ENCODE assay signal across 10 cellular contexts in genomic region chr15:65423150-65423976, GRCh38. TPM values are rescaled to one million over a fixed set of nuclear protein-coding genes. Genes with fewer than 3 reads are reported as not detected.
DNase-seq lines count a peak whose midpoint lies in the region; ATAC-seq and TF ChIP-seq lines count a peak whose summit lies in the region.
"Had no signal": no experiment of that assay in that cellular context is flagged by ENCODE, and none has a peak within 500 bp of the region (broad histone marks: within the 10 kb centered on the region; RNA-seq: fewer than 3 reads in every experiment).

No MANE protein-coding gene starts in this region.

- peak overlapping the region; percentile 70 for H3K4me3 Mint-ChIP-seq in dendritic cell treated with granulocyte-macrophage colony-stimulating factor and Interleukin-4, amounts not matched to agents 40 ng/mL and 50 ng/mL, for 4 days
- H3K4me3 Mint-ChIP-seq in neural crest cell = peak overlapping the region; percentile 95

- TF ChIP-seq CTCF in neural crest cell (conservative IDR thresholded peaks at IDR 0.05) = no peak

- H3K4me1 ChIP-seq in BLaER1 (peaks cover 24% of the 10 kb centered on the region), HUES64 (ENCODE audit: insufficient read depth, low read length) (peaks cover 37% of the 10 kb centered on the region)

- H3K4me3 ChIP-seq in BLaER1 (0 out of 2 replicates have a peak overlapping the region, but pooled peaks have one; percentile 58), HUES64 (ENCODE audit: low read length) (peak overlapping the region; percentile 64)

- no peak overlapping the region for H3K27ac ChIP-seq in BLaER1
- H3K27ac ChIP-seq in HUES64 (ENCODE audit: low read depth, low read length) = peak overlapping the region; percentile 7; the same call in 1 of the 2 replicates

- WGBS in HUES64 = 13% methylated on average over 28 of the region's 28 CpGs

- ATAC-seq in HG03469 (IDR thresholded peaks at IDR 0.05; ENCODE audit: unreplicated experiment) = no peak

- H3K36me3 Mint-ChIP-seq in dendritic cell treated with granulocyte-macrophage colony-stimulating factor and Interleukin-4, amounts not matched to agents 40 ng/mL and 50 ng/mL, for 4 days (ENCODE audit: low read depth) = no peaks in the 10 kb centered on the region
- no peaks in the 10 kb centered on the region for H3K36me3 Mint-ChIP-seq in neural crest cell (ENCODE audit: low read depth)

- H3K4me1 Mint-ChIP-seq in dendritic cell treated with granulocyte-macrophage colony-stimulating factor and Interleukin-4, amounts not matched to agents 40 ng/mL and 50 ng/mL, for 4 days (ENCODE audit: low read depth) = peaks cover 15% of the 10 kb centered on the region
- H3K4me1 Mint-ChIP-seq in neural crest cell = peaks cover 54% of the 10 kb centered on the region

- no peaks in the 10 kb centered on the region for H3K9me3 Mint-ChIP-seq in dendritic cell treated with granulocyte-macrophage colony-stimulating factor and Interleukin-4, amounts not matched to agents 40 ng/mL and 50 ng/mL, for 4 days
- no peaks in the 10 kb centered on the region for H3K9me3 Mint-ChIP-seq in neural crest cell

- H3K27me3 Mint-ChIP-seq in dendritic cell treated with granulocyte-macrophage colony-stimulating factor and Interleukin-4, amounts not matched to agents 40 ng/mL and 50 ng/mL, for 4 days = peaks cover 75% of the 10 kb centered on the region
- H3K27me3 Mint-ChIP-seq in neural crest cell (ENCODE audit: low read depth) = peaks cover 3% of the 10 kb centered on the region

- no peak overlapping the region for H3K9ac ChIP-seq in BLaER1
- peak overlapping the region; percentile 82 for H3K9ac ChIP-seq in HUES64 (ENCODE audit: low read depth, low read length)

- H3K4me2 ChIP-seq in BLaER1 = no peak overlapping the region

- intact Hi-C loops in dendritic cell treated with granulocyte-macrophage colony-stimulating factor and Interleukin-4, amounts not matched to agents 40 ng/mL and 50 ng/mL, for 4 days (cut with micrococcal nuclease) = no loop called here

- no peak overlapping the region for H3K27ac Mint-ChIP-seq in dendritic cell treated with granulocyte-macrophage colony-stimulating factor and Interleukin-4, amounts not matched to agents 40 ng/mL and 50 ng/mL, for 4 days
- H3K27ac Mint-ChIP-seq in neural crest cell (ENCODE audit: unreplicated experiment) = peak overlapping the region; percentile 99

- H3K27me3 ChIP-seq in BLaER1 (peaks cover 55% of the 10 kb centered on the region), HUES64 (ENCODE audit: insufficient read depth, low read length) (0 out of 2 replicates have a peak, but pooled peaks cover 8% of the 10 kb centered on the region)

- DNase-seq in neural crest cell (ENCODE audit: low read depth, low spot score) (no peak), NCI-H345 (lab: John Stamatoyannopoulos, UW) (no peak), NCI-H446 treated with DMSO at 0.1 percent for 48 hours (lab: John Stamatoyannopoulos, UW) (no peak), NCI-H345 treated with DMSO at 0.1 percent for 48 hours (lab: John Stamatoyannopoulos, UW; ENCODE audit: unreplicated experiment) (no peak)
- DNase-seq: RPMI8226 had no signal

- H3K9me3 ChIP-seq in BLaER1 (no peaks in the 10 kb centered on the region), HUES64 (ENCODE audit: insufficient read depth, low read depth, low read length) (no peaks in the 10 kb centered on the region)

- H3K36me3 ChIP-seq in BLaER1 = no peaks in the 10 kb centered on the region
- no peaks in the 10 kb centered on the region for H3K36me3 ChIP-seq in HUES64 (ENCODE audit: insufficient read depth, low read length)

- peaks cover 20% of the 10 kb centered on the region for H4K20me1 ChIP-seq in BLaER1

RNA-seq across cellular contexts. Expression of gene IGDCC4, which starts 0.6 kb away (rescaled TPM):
- 13.1 TPM for polyA plus RNA-seq in HUES64 (2013, experiment 1 of 2)
- polyA plus RNA-seq in HUES64 (2013, experiment 2 of 2) = 14.2 TPM
- 19.8 and 19.9 TPM in 2 replicates for total RNA-seq in neural crest cell
- total RNA-seq: HT-29 had no signal

RNA-seq across cellular contexts. Expression of gene IGDCC3, which starts 45.6 kb away (rescaled TPM):
- 62.5 TPM for polyA plus RNA-seq in HUES64 (2013, experiment 1 of 2)
- polyA plus RNA-seq in HUES64 (2013, experiment 2 of 2) = 93.1 TPM
- 298 and 300 TPM in 2 replicates for total RNA-seq in neural crest cell
- total RNA-seq: HT-29 had no signal
